Comparison of ENCODE assay signal across 10 cellular contexts in the genomic region with DNA sequence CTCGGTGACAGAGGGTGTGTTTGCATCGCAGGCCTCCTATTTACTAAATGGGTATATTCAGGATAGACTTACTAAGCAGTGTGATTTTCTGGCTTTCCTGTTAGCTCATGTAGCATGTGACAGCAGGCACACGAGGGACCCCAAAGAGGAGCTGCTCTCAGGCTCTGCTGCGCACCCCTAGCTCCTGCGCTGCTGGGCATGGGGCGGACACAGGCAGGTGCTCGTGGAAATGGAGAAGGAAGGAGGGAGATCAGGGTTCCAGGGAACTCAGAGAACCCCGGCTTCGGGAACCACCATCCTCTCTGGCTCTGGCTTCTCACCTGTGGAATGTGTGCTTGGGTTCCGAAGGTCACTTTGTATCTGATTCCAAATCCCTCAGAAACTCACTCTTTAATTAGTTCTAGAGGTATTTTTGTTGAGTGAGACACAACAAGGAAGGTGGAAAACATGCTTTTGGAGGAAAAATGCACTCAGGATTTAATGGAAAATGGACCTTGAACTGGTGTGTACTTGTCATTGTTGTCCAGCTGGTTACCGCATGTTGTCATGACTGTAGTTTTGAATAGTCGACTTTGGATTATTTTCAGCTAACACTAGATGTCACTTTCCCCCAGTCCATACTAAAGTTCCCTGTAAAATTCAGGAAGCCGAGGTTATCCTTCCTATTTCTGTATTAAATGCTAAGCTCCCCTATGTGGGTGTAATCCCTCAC. TPM values are rescaled to one million over a fixed set of nuclear protein-coding genes. Genes with fewer than 3 reads are reported as not detected.
DNase-seq lines count a peak whose midpoint lies in the region; ATAC-seq and TF ChIP-seq lines count a peak whose summit lies in the region.
"Had no signal": no experiment of that assay in that cellular context is flagged by ENCODE, and none has a peak within 500 bp of the region (broad histone marks: within the 10 kb centered on the region; RNA-seq: fewer than 3 reads in every experiment).

No MANE protein-coding gene starts in this region.

- no peak for ATAC-seq in psoas muscle
- ATAC-seq in stimulated activated effector memory CD8-positive, alpha-beta T cell treated with anti-CD3 and anti-CD28 coated beads, Interleukin-12 subunit alpha, Interleukin-12 subunit beta, amount 100 ng/mL, for 72 hours, result no peak

- WGBS in psoas muscle, 3 donors, result 61 to 69% (median 65%) methylated on average over 13 of the region's 13 CpGs

- no peaks in the 10 kb centered on the region for H3K36me3 ChIP-seq in psoas muscle (ENCODE audit: insufficient read depth in 1 of 2, low read depth in 1 of 2)

- DNase-seq in AG09309 (ENCODE audit: low read depth) (no peak), GM04504 (ENCODE audit: low read depth) (peak; percentile 10), kidney glomerular epithelial cell (lab: John Stamatoyannopoulos, UW) (peak; percentile 49), psoas muscle (no peak), NCI-H2196 treated with DMSO at 0.1 percent for 48 hours (lab: John Stamatoyannopoulos, UW; ENCODE audit: unreplicated experiment) (no peak)
- DNase-seq in activated naive CD8-positive, alpha-beta T cell treated with anti-CD3 and anti-CD28 coated beads for 36 hours, result no peak
- no peak for DNase-seq in stimulated activated effector memory CD8-positive, alpha-beta T cell treated with anti-CD3 and anti-CD28 coated beads, Interleukin-12 subunit alpha, Interleukin-12 subunit beta, amount 100 ng/mL, for 72 hours (ENCODE audit: low spot score in 2 of 2)
- DNase-seq: erythroblast had no signal

- H3K4me1 ChIP-seq in psoas muscle, result no peaks in the 10 kb centered on the region

- H3K27ac Mint-ChIP-seq in activated naive CD8-positive, alpha-beta T cell treated with anti-CD3 and anti-CD28 coated beads for 36 hours, result no peak overlapping the region
- no peak overlapping the region for H3K27ac Mint-ChIP-seq in stimulated activated effector memory CD8-positive, alpha-beta T cell treated with anti-CD3 and anti-CD28 coated beads, Interleukin-12 subunit alpha, Interleukin-12 subunit beta, amount 100 ng/mL, for 72 hours

- no peak overlapping the region for H3K27ac ChIP-seq in VCaP
- H3K27ac ChIP-seq in psoas muscle, result no peak overlapping the region

- H3K9me3 Mint-ChIP-seq in activated naive CD8-positive, alpha-beta T cell treated with anti-CD3 and anti-CD28 coated beads for 36 hours, result peaks cover 2% of the 10 kb centered on the region
- H3K9me3 Mint-ChIP-seq in stimulated activated effector memory CD8-positive, alpha-beta T cell treated with anti-CD3 and anti-CD28 coated beads, Interleukin-12 subunit alpha, Interleukin-12 subunit beta, amount 100 ng/mL, for 72 hours, result no peaks in the 10 kb centered on the region

- H3K36me3 Mint-ChIP-seq in activated naive CD8-positive, alpha-beta T cell treated with anti-CD3 and anti-CD28 coated beads for 36 hours, result peaks cover 8% of the 10 kb centered on the region
- no peaks in the 10 kb centered on the region for H3K36me3 Mint-ChIP-seq in stimulated activated effector memory CD8-positive, alpha-beta T cell treated with anti-CD3 and anti-CD28 coated beads, Interleukin-12 subunit alpha, Interleukin-12 subunit beta, amount 100 ng/mL, for 72 hours

- H3K9me3 ChIP-seq in psoas muscle, result no peaks in the 10 kb centered on the region

- no peak overlapping the region for H3K4me3 ChIP-seq in AG09309 (ENCODE audit: control insufficient read depth, low read depth, low read length)
- H3K4me3 ChIP-seq in psoas muscle, result no peak overlapping the region

- peaks cover 6 to 46% (median 13%) of the 10 kb centered on the region in 3 donors for H3K27me3 ChIP-seq in psoas muscle (ENCODE audit: insufficient read depth in 3 of 3, low read length in 2 of 3)

- peaks cover 33% of the 10 kb centered on the region for H3K4me1 Mint-ChIP-seq in activated naive CD8-positive, alpha-beta T cell treated with anti-CD3 and anti-CD28 coated beads for 36 hours
- H3K4me1 Mint-ChIP-seq in stimulated activated effector memory CD8-positive, alpha-beta T cell treated with anti-CD3 and anti-CD28 coated beads, Interleukin-12 subunit alpha, Interleukin-12 subunit beta, amount 100 ng/mL, for 72 hours, result peaks cover 5% of the 10 kb centered on the region

- no peak overlapping the region for H3K4me3 Mint-ChIP-seq in activated naive CD8-positive, alpha-beta T cell treated with anti-CD3 and anti-CD28 coated beads for 36 hours
- no peak overlapping the region for H3K4me3 Mint-ChIP-seq in stimulated activated effector memory CD8-positive, alpha-beta T cell treated with anti-CD3 and anti-CD28 coated beads, Interleukin-12 subunit alpha, Interleukin-12 subunit beta, amount 100 ng/mL, for 72 hours

- intact Hi-C loops in psoas muscle (cut with DNase I), result loop anchor here in 1 of 2 donors (5.0 to 10.0 kb wide), 2 partner anchors 593 to 861 kb away; no protein-coding TSS in a partner anchor

- peak; percentile 47 for TF ChIP-seq CTCF in AG09309 (IDR thresholded peaks at IDR 0.05; ENCODE audit: control insufficient read depth, insufficient read depth, low read depth, low read length, missing control alignments)
- peak; percentile 75 for TF ChIP-seq CTCF in VCaP (conservative IDR thresholded peaks at IDR 0.05)
- no peak for TF ChIP-seq CTCF in psoas muscle (IDR thresholded peaks at IDR 0.05)

- H3K27me3 Mint-ChIP-seq in activated naive CD8-positive, alpha-beta T cell treated with anti-CD3 and anti-CD28 coated beads for 36 hours, result peaks cover 5% of the 10 kb centered on the region

RNA-seq across cellular contexts. Expression of gene SNTG2, which starts 3.5 kb away (rescaled TPM):
- total RNA-seq in activated naive CD8-positive, alpha-beta T cell treated with anti-CD3 and anti-CD28 coated beads for 36 hours, result 1 to 10 TPM; 3.6 to 3.8 TPM
- 1 to 10 TPM in 2 of 4 donors, under 1 TPM in 1, not detected in 1; 0.73 to 1.7 (median 1.2) TPM for total RNA-seq in psoas muscle
- polyA plus RNA-seq in psoas muscle, result under 1 TPM in 2 of 3 donors, not detected in 1; 0.26 to 0.29 TPM
- total RNA-seq: H4 had no signal

Comparison
In these comparisons a context has a peak if more than half of its experiments do, and no peak if none do; other contexts are left out.
1. DNase-seq: peak in GM04504 (single experiment) and kidney glomerular epithelial cell (single experiment); none in AG09309 (single experiment), activated naive CD8-positive, alpha-beta T cell treated with anti-CD3 and anti-CD28 coated beads for 36 hours (single experiment), psoas muscle (0 of 2), stimulated activated effector memory CD8-positive, alpha-beta T cell treated with anti-CD3 and anti-CD28 coated beads, Interleukin-12 subunit alpha, Interleukin-12 subunit beta, amount 100 ng/mL, for 72 hours (0 of 2) and NCI-H2196 treated with DMSO at 0.1 percent for 48 hours (single experiment).